Comparison of ENCODE assay signal across 16 cellular contexts in genomic region chr7:19369806-19370205, GRCh38.
DNase-seq lines count a peak whose midpoint lies in the region; ATAC-seq and TF ChIP-seq lines count a peak whose summit lies in the region.
"Had no signal": no experiment of that assay in that cellular context is flagged by ENCODE, and none has a peak within 500 bp of the region (broad histone marks: within the 10 kb centered on the region; RNA-seq: fewer than 3 reads in every experiment).

No MANE protein-coding gene starts in this region.

- H3F3A ChIP-seq in GM23338 (replicated peaks; ENCODE audit: low read depth): no peaks in the 10 kb centered on the region

- H3K27me3 Mint-ChIP-seq in GM23338 (ENCODE audit: insufficient read depth, low read depth, poor library complexity): no peaks in the 10 kb centered on the region
- H3K27me3 Mint-ChIP-seq: CD4-positive, CD25-positive, alpha-beta regulatory T cell; T-helper 17 cell had no signal

- peak overlapping the region; percentile 6; the same call in 1 of the 2 replicates for H3K4me2 ChIP-seq in GM23338

- no peak for TF ChIP-seq CTCF in GM23338 (conservative IDR thresholded peaks at IDR 0.05; ENCODE audit: low read depth in 2 of 2)

- no peak overlapping the region for H2AFZ ChIP-seq in GM23338

- H3K4me3 ChIP-seq in GM23338: no peak overlapping the region
- H3K4me3 ChIP-seq in endocrine pancreas (ENCODE audit: control insufficient read depth, insufficient read depth, low read length): peak overlapping the region; percentile 44

- no peaks in the 10 kb centered on the region for H3K9me3 ChIP-seq in endocrine pancreas (ENCODE audit: control insufficient read depth, low read length)

- no peaks in the 10 kb centered on the region for H3K79me2 ChIP-seq in GM23338 (replicated peaks; ENCODE audit: insufficient read depth)

- no peaks in the 10 kb centered on the region for H3K36me3 Mint-ChIP-seq in GM23338 (ENCODE audit: low read depth)
- H3K36me3 Mint-ChIP-seq in stimulated activated effector memory CD8-positive, alpha-beta T cell treated with anti-CD3 and anti-CD28 coated beads, Interleukin-12 subunit alpha, Interleukin-12 subunit beta, amount 100 ng/mL, for 72 hours: no peaks in the 10 kb centered on the region
- H3K36me3 Mint-ChIP-seq: CD4-positive, CD25-positive, alpha-beta regulatory T cell had no signal

- peaks cover 38% of the 10 kb centered on the region for H3K4me1 Mint-ChIP-seq in GM23338
- no peaks in the 10 kb centered on the region for H3K4me1 Mint-ChIP-seq in stimulated activated effector memory CD8-positive, alpha-beta T cell treated with anti-CD3 and anti-CD28 coated beads, Interleukin-12 subunit alpha, Interleukin-12 subunit beta, amount 100 ng/mL, for 72 hours
- H3K4me1 Mint-ChIP-seq: CD4-positive, CD25-positive, alpha-beta regulatory T cell; T-helper 17 cell had no signal

- DNase-seq in GM23338 (ENCODE audit: low spot score) (no peak), NCI-H146 treated with DMSO at 0.1 percent for 48 hours (lab: John Stamatoyannopoulos, UW; ENCODE audit: unreplicated experiment) (peak; percentile 96), NCI-H345 treated with DMSO at 0.1 percent for 48 hours (lab: John Stamatoyannopoulos, UW; ENCODE audit: unreplicated experiment) (peak; percentile 80), NCI-H1694 treated with DMSO at 0.1 percent for 48 hours (lab: John Stamatoyannopoulos, UW) (no peak), cerebellum (ENCODE audit: low spot score) (no peak)
- DNase-seq in stimulated activated CD4-positive, alpha-beta T cell treated with anti-CD3 and anti-CD28 coated beads, Interleukin-4, amount 100 ng/mL, for 4 hours: no peak
- no peak for DNase-seq in stimulated activated effector memory CD8-positive, alpha-beta T cell treated with anti-CD3 and anti-CD28 coated beads, Interleukin-12 subunit alpha, Interleukin-12 subunit beta, amount 100 ng/mL, for 72 hours (ENCODE audit: low spot score in 2 of 2)
- DNase-seq: CD4-positive, CD25-positive, alpha-beta regulatory T cell; HFFc6; MM.1S; NCI-H1436; NCI-H526; PC-3; T-helper 17 cell had no signal

- no peak for ATAC-seq in GM23338
- ATAC-seq in stimulated activated effector memory CD8-positive, alpha-beta T cell treated with anti-CD3 and anti-CD28 coated beads, Interleukin-12 subunit alpha, Interleukin-12 subunit beta, amount 100 ng/mL, for 72 hours: no peak
- ATAC-seq: PC-3, T-helper 17 cell had no signal

- H3K9me3 Mint-ChIP-seq in GM23338: no peaks in the 10 kb centered on the region
- H3K9me3 Mint-ChIP-seq in stimulated activated effector memory CD8-positive, alpha-beta T cell treated with anti-CD3 and anti-CD28 coated beads, Interleukin-12 subunit alpha, Interleukin-12 subunit beta, amount 100 ng/mL, for 72 hours: peaks cover 6% of the 10 kb centered on the region
- H3K9me3 Mint-ChIP-seq: HFFc6 had no signal

- H3K4me1 ChIP-seq in GM23338 (ENCODE audit: insufficient read depth): peaks cover 28% of the 10 kb centered on the region
- H3K4me1 ChIP-seq in endocrine pancreas (ENCODE audit: control insufficient read depth, insufficient read depth, low read length): no peaks in the 10 kb centered on the region

- no peaks in the 10 kb centered on the region for H3K27me3 ChIP-seq in GM23338 (ENCODE audit: insufficient read depth)
- no peaks in the 10 kb centered on the region for H3K27me3 ChIP-seq in endocrine pancreas (ENCODE audit: control insufficient read depth, insufficient read depth, low read length)

- H3K36me3 ChIP-seq in GM23338 (ENCODE audit: insufficient read depth) (no peaks in the 10 kb centered on the region), endocrine pancreas (ENCODE audit: control insufficient read depth, insufficient read depth, low read length) (no peaks in the 10 kb centered on the region)

- no peaks in the 10 kb centered on the region for H3K9me2 ChIP-seq in GM23338 (ENCODE audit: insufficient read depth)

- no peaks in the 10 kb centered on the region for H4K20me1 ChIP-seq in GM23338 (replicated peaks; ENCODE audit: insufficient read depth)

- no peak overlapping the region for H3K27ac ChIP-seq in GM23338 (ENCODE audit: low read depth)
- H3K27ac ChIP-seq: RWPE1 had no signal

- no peak overlapping the region for H3K9ac ChIP-seq in endocrine pancreas (ENCODE audit: control insufficient read depth, insufficient read depth, low read length)

- no peak overlapping the region for H3K4me3 Mint-ChIP-seq in GM23338
- H3K4me3 Mint-ChIP-seq in stimulated activated effector memory CD8-positive, alpha-beta T cell treated with anti-CD3 and anti-CD28 coated beads, Interleukin-12 subunit alpha, Interleukin-12 subunit beta, amount 100 ng/mL, for 72 hours: no peak overlapping the region
- H3K4me3 Mint-ChIP-seq: CD4-positive, CD25-positive, alpha-beta regulatory T cell; HFFc6; T-helper 17 cell had no signal

- no peak overlapping the region; the same call in 1 of the 2 replicates for H3K27ac Mint-ChIP-seq in GM23338
- H3K27ac Mint-ChIP-seq in stimulated activated effector memory CD8-positive, alpha-beta T cell treated with anti-CD3 and anti-CD28 coated beads, Interleukin-12 subunit alpha, Interleukin-12 subunit beta, amount 100 ng/mL, for 72 hours: no peak overlapping the region
- H3K27ac Mint-ChIP-seq: CD4-positive, CD25-positive, alpha-beta regulatory T cell; HFFc6; T-helper 17 cell had no signal

TF ChIP-seq in GM23338, 12 proteins besides CTCF, POLR2A, EP300 and RAD21:
- TF ChIP-seq CREB1 (CRISPR knock-in tag; IDR thresholded peaks at IDR 0.05; ENCODE audit: low read depth): no peak
- TF ChIP-seq STAT1 (IDR thresholded peaks at IDR 0.05; ENCODE audit: unreplicated experiment): no peak
- no peak for TF ChIP-seq ETS1 (IDR thresholded peaks at IDR 0.05)

Comparison
In these comparisons a context has a peak if more than half of its experiments do, and no peak if none do; other contexts are left out.
1. DNase-seq: peak in NCI-H146 treated with DMSO at 0.1 percent for 48 hours (single experiment) and NCI-H345 treated with DMSO at 0.1 percent for 48 hours (single experiment); none in GM23338 (single experiment), stimulated activated CD4-positive, alpha-beta T cell treated with anti-CD3 and anti-CD28 coated beads, Interleukin-4, amount 100 ng/mL, for 4 hours (0 of 2), NCI-H1694 treated with DMSO at 0.1 percent for 48 hours (single experiment), stimulated activated effector memory CD8-positive, alpha-beta T cell treated with anti-CD3 and anti-CD28 coated beads, Interleukin-12 subunit alpha, Interleukin-12 subunit beta, amount 100 ng/mL, for 72 hours (0 of 2) and cerebellum (single experiment).